In the genomic region with DNA sequence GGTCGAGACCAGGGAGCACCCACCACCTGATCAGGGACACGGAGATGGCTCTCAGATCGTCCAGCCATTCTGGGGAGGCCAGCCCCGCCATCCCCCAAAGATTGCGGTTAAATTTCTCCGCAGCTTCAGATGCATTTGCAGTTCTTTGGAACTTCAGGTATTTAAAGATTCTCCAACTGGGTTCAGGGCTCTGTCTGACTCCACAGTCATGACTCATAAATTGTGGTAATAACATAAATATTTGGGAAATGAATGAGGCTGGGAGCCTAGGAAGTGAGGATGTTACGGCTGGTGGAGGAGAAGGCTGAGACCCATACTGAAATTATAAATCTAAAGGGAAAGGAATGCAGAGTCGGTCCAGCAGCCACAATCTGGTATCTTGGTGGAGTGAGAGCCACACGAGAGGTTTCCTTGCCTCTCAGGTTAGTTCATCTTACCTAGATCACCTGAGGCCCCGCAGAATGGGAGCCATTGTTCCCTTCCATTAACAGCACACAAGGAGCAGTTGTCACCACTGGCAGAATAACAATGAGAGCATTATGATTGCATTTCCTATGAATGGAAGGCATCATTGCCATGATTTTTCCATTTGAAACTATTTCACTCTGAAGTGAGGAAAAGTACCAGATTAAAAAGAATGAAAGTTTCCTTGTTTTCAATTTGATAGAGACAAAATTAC, we compare ENCODE assay signal across 11 cellular contexts. TPM values are rescaled to one million over a fixed set of nuclear protein-coding genes. Genes with fewer than 3 reads are reported as not detected.
DNase-seq lines count a peak whose midpoint lies in the region; ATAC-seq, FAIRE-seq and TF ChIP-seq lines count a peak whose summit lies in the region.
"Had no signal": no experiment of that assay in that cellular context is flagged by ENCODE, and none has a peak within 500 bp of the region (broad histone marks: within the 10 kb centered on the region; RNA-seq: fewer than 3 reads in every experiment).

No MANE protein-coding gene starts in this region.

- H3K9me3 Mint-ChIP-seq in GM23338 = peaks cover 8% of the 10 kb centered on the region; the same call in 2 of the 3 replicates

- FAIRE-seq in RCC 7860 (lab: Jason Lieb, UNC) = peak; percentile 97
- FAIRE-seq: GM18507 had no signal

- intact Hi-C loops in thyroid gland (cut with DNase I) = no loop called here

- H3K4ac ChIP-seq in trophoblast cell (ENCODE audit: low read depth, low read length) = no peak overlapping the region

- H2AK5ac ChIP-seq in trophoblast cell (ENCODE audit: low read length) = no peak overlapping the region

- H3K27me3 Mint-ChIP-seq in GM23338 (ENCODE audit: insufficient read depth, low read depth, poor library complexity) = peaks cover 36% of the 10 kb centered on the region
- H3K27me3 Mint-ChIP-seq: activated naive CD8-positive, alpha-beta T cell had no signal

- peak overlapping the region; percentile 9; the same call in 1 of the 2 replicates for H3K4me3 ChIP-seq in GM23338
- no peak overlapping the region for H3K4me3 ChIP-seq in epithelial cell of proximal tubule (ENCODE audit: low read depth, low read length)
- no peak overlapping the region for H3K4me3 ChIP-seq in trophoblast cell (ENCODE audit: low read depth, low read length)
- no peak overlapping the region for H3K4me3 ChIP-seq in thyroid gland (replicated peaks in 1 of 3)
- H3K4me3 ChIP-seq: lung had no signal

- no peak overlapping the region for H2AFZ ChIP-seq in GM23338
- no peak overlapping the region for H2AFZ ChIP-seq in trophoblast cell (ENCODE audit: insufficient read depth, low read length, poor library complexity)

- H3F3A ChIP-seq in GM23338 (replicated peaks; ENCODE audit: low read depth) = peaks cover 13% of the 10 kb centered on the region

- peak; percentile 88 for ATAC-seq in GM23338

- no peak overlapping the region for H3K9ac ChIP-seq in trophoblast cell (ENCODE audit: low read length)

- H3K14ac ChIP-seq in trophoblast cell (ENCODE audit: low read length) = peak overlapping the region; percentile 46

- no peak overlapping the region for H3K18ac ChIP-seq in trophoblast cell (ENCODE audit: low read length)

- H3K4me2 ChIP-seq in GM23338 = peak overlapping the region; percentile 29
- no peak overlapping the region for H3K4me2 ChIP-seq in trophoblast cell (ENCODE audit: low read length)

- peak; percentile 95 for DNase-seq in GM23338 (ENCODE audit: low spot score)
- peak; percentile 100 for DNase-seq in RCC 7860 (ENCODE audit: low spot score)
- peak; percentile 18 for DNase-seq in epithelial cell of proximal tubule (ENCODE audit: low read depth)
- peak; percentile 85 to 95 for DNase-seq in trophoblast cell
- no peak for DNase-seq in thyroid gland
- DNase-seq in COR-L47 (lab: John Stamatoyannopoulos, UW) = no peak
- no peak for DNase-seq in GM20000 (ENCODE audit: low spot score)
- DNase-seq in NOMO-1 (lab: John Stamatoyannopoulos, UW; ENCODE audit: unreplicated experiment in 2 of 2) = no peak

- H3K27me3 ChIP-seq in GM23338 (ENCODE audit: insufficient read depth) = no peaks in the 10 kb centered on the region
- H3K27me3 ChIP-seq in trophoblast cell (ENCODE audit: insufficient read depth, low read length) = no peaks in the 10 kb centered on the region
- H3K27me3 ChIP-seq in thyroid gland = no peaks in the 10 kb centered on the region

- TF ChIP-seq POLR2A in thyroid gland (IDR thresholded peaks at IDR 0.05) = no peak

- no peak overlapping the region for H2BK5ac ChIP-seq in trophoblast cell (ENCODE audit: low read depth, low read length, poor library complexity)

- H3K9me3 ChIP-seq in trophoblast cell (ENCODE audit: insufficient read depth, low read depth, low read length) (no peaks in the 10 kb centered on the region), thyroid gland (no peaks in the 10 kb centered on the region)

- H3K36me3 Mint-ChIP-seq in GM23338 (ENCODE audit: low read depth) = peaks cover 4% of the 10 kb centered on the region; the same call in 2 of the 3 replicates
- H3K36me3 Mint-ChIP-seq: activated naive CD8-positive, alpha-beta T cell had no signal

- no peak overlapping the region for H3K23ac ChIP-seq in trophoblast cell (ENCODE audit: low read length)

- H3K79me1 ChIP-seq in trophoblast cell (ENCODE audit: low read length) = peaks cover 9% of the 10 kb centered on the region

- WGBS in trophoblast cell (ENCODE audit: extremely low coverage, insufficient coverage, insufficient read length) = no CpG with 5 or more reads among the region's 10 CpGs
- 69 to 79% methylated on average over 10 of the region's 10 CpGs for WGBS in thyroid gland, 2 donors

- H3K27ac ChIP-seq in GM23338 (ENCODE audit: low read depth) (peak overlapping the region; percentile 99), trophoblast cell (ENCODE audit: low read depth, low read length) (peak overlapping the region; percentile 35), thyroid gland (no peak overlapping the region)

- H4K91ac ChIP-seq in trophoblast cell (ENCODE audit: low read depth, low read length) = no peak overlapping the region

- H3K4me3 Mint-ChIP-seq in GM23338 = peak overlapping the region; percentile 22; the same call in 1 of the 3 replicates
- H3K4me3 Mint-ChIP-seq: activated naive CD8-positive, alpha-beta T cell had no signal

- no peak overlapping the region for H4K8ac ChIP-seq in trophoblast cell (ENCODE audit: low read depth, low read length)

- H4K20me1 ChIP-seq in GM23338 (replicated peaks; ENCODE audit: insufficient read depth) = no peaks in the 10 kb centered on the region

- H4K12ac ChIP-seq in trophoblast cell (ENCODE audit: low read depth, low read length) = no peak overlapping the region

- H3K4me1 Mint-ChIP-seq in GM23338 = peaks cover 43% of the 10 kb centered on the region

- peak overlapping the region; percentile 58 for H2BK12ac ChIP-seq in trophoblast cell (ENCODE audit: low read length)

- H3K36me3 ChIP-seq in GM23338 (ENCODE audit: insufficient read depth) (no peaks in the 10 kb centered on the region), trophoblast cell (ENCODE audit: control insufficient read depth in 1 of 2, insufficient read depth in 2 of 2, low read length in 2 of 2) (no peaks in the 10 kb centered on the region), thyroid gland (no peaks in the 10 kb centered on the region)

- peak overlapping the region; percentile 99 for H3K27ac Mint-ChIP-seq in GM23338
- H3K27ac Mint-ChIP-seq: activated naive CD8-positive, alpha-beta T cell had no signal

- H3K9me2 ChIP-seq in GM23338 (ENCODE audit: insufficient read depth) = no peaks in the 10 kb centered on the region

- no peaks in the 10 kb centered on the region for H3K79me2 ChIP-seq in GM23338 (replicated peaks; ENCODE audit: insufficient read depth)
- H3K79me2 ChIP-seq in trophoblast cell (ENCODE audit: control insufficient read depth, insufficient read depth, low read length, poor library complexity) = no peaks in the 10 kb centered on the region

- TF ChIP-seq CTCF in GM23338 (conservative IDR thresholded peaks at IDR 0.05; ENCODE audit: low read depth in 2 of 2) (no peak), epithelial cell of proximal tubule (conservative IDR thresholded peaks at IDR 0.05; ENCODE audit: low read depth, low read length) (no peak), thyroid gland (IDR thresholded peaks at IDR 0.05) (no peak), GM20000 (IDR thresholded peaks at IDR 0.05; ENCODE audit: extremely low read depth, missing control alignments) (no peak)

- H3K4me1 ChIP-seq in GM23338 (ENCODE audit: insufficient read depth) = peaks cover 26% of the 10 kb centered on the region
- H3K4me1 ChIP-seq in trophoblast cell (ENCODE audit: control insufficient read depth in 1 of 2, insufficient read depth in 2 of 2, low read length in 2 of 2) = peaks cover 9 to 16% of the 10 kb centered on the region in 2 experiments
- no peaks in the 10 kb centered on the region for H3K4me1 ChIP-seq in thyroid gland

- H2BK120ac ChIP-seq in trophoblast cell (ENCODE audit: insufficient read depth, low read length, poor library complexity) = no peak overlapping the region

TF ChIP-seq in GM23338, 12 proteins besides CTCF, POLR2A, EP300 and RAD21 (continues in another document):
- TF ChIP-seq POLR2AphosphoS5 (IDR thresholded peaks at IDR 0.05; ENCODE audit: low read depth) (peak; percentile 23; the same call in 1 of the 2 replicates), NANOG (IDR thresholded peaks at IDR 0.05; ENCODE audit: borderline replicate concordance) (peak; percentile 100), EZH2phosphoT487 (IDR thresholded peaks at IDR 0.05; ENCODE audit: unreplicated experiment) (no peak)

RNA-seq across cellular contexts. Expression of gene DNAJB6, which starts 26.7 kb away (rescaled TPM):
- 308 and 325 TPM in 2 replicates for total RNA-seq in GM23338 (2014; rRNA removed; shearing (Covaris generic))
- 305 and 322 TPM in 2 replicates for polyA plus RNA-seq in GM23338 (2016; fragmentation: Nextera tagmentation; extraction: Ambion mirVana)
- 108 and 147 TPM in 2 replicates for total RNA-seq in epithelial cell of proximal tubule
- 169 and 171 TPM in 2 replicates for polyA plus RNA-seq in trophoblast cell (2013)
- 10 to 100 TPM; 80.7 to 92.7 (median 91.1) TPM for total RNA-seq in thyroid gland

Comparison
In these comparisons a context has a peak if more than half of its experiments do, and no peak if none do; other contexts are left out.
1. DNase-seq: peak in GM23338 (single experiment), RCC 7860 (single experiment), epithelial cell of proximal tubule (single experiment) and trophoblast cell (2 of 2); none in thyroid gland (0 of 2), COR-L47 (single experiment), GM20000 (single experiment) and NOMO-1 (0 of 2).
2. H3K27ac ChIP-seq: peak in GM23338 (single experiment) and trophoblast cell (single experiment); none in thyroid gland (0 of 3).